8 cellular contexts compared by ENCODE assay signal in the genomic region with DNA sequence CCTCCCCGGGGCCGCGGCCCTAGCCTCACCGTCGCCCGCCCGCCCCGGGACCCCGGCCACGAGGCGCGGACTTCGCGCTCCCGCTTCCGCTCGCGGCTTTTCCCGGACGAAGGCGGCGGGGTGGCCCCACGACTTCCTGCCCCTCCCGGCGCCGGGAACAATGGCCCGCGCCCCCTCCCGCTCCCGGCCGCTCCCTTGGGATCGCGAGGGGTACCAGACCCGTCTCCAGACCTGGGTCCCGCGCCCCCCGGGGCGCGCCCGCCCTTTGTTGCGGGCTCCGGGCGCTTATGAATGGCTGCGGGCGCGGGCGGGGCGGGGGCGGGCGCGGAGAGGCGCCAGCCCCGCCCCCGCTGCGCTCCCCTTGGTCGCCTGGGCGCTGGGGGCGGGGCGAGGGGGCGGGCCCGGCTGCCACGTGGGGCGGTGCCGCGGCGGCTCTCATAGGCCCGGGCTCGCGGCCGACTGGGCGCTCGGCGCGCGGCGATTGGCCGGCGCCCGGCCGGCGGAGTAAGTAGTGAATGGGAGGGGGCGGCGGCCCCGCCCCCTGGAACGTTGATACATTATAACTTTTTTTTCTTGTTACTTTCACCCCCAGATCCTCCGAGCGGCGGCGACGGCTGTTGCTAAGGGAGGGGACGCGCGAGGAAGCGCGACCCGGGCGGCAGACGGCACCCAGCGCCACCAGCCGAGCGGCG. TPM values are rescaled to one million over a fixed set of nuclear protein-coding genes. Genes with fewer than 3 reads are reported as not detected.
DNase-seq lines count a peak whose midpoint lies in the region; ATAC-seq lines count a peak whose summit lies in the region.

No MANE protein-coding gene starts in this region.

- peak overlapping the region in 1 of 2 experiments; percentile 43 for H2BK12ac ChIP-seq in mesenchymal stem cell (ENCODE audit: low read length in 2 of 2)

- H4K8ac ChIP-seq in mesenchymal stem cell (ENCODE audit: low read length), result peak overlapping the region; percentile 82

- H2BK120ac ChIP-seq in mesenchymal stem cell (ENCODE audit: low read depth, low read length), result peak overlapping the region; percentile 99

- H3K9me3 ChIP-seq in effector memory CD4-positive, alpha-beta T cell (ENCODE audit: control insufficient read depth, low read length), result no peaks in the 10 kb centered on the region
- H3K9me3 ChIP-seq in mesenchymal stem cell (ENCODE audit: control insufficient read depth, low read length), result no peaks in the 10 kb centered on the region

- peaks cover 14% of the 10 kb centered on the region for H3K79me1 ChIP-seq in mesenchymal stem cell (replicated peaks; ENCODE audit: low read length, poor library complexity, severe bottlenecking)

- no peak overlapping the region for H3K23ac ChIP-seq in mesenchymal stem cell (ENCODE audit: low read length in 2 of 2)

- peak overlapping the region; percentile 96 for H3K9ac ChIP-seq in mesenchymal stem cell (ENCODE audit: low read length)

- WGBS in mesenchymal stem cell, result under 1% methylated on average over 43 of the region's 102 CpGs

- H3K27me3 ChIP-seq in effector memory CD4-positive, alpha-beta T cell (replicated peaks; ENCODE audit: control insufficient read depth, insufficient read depth, low read length, poor library complexity, severe bottlenecking), result no peaks in the 10 kb centered on the region
- H3K27me3 ChIP-seq in mesenchymal stem cell (ENCODE audit: control insufficient read depth in 1 of 2, insufficient read depth in 1 of 2, low read length in 2 of 2), result no peaks in the 10 kb centered on the region

- H3K4me2 ChIP-seq in mesenchymal stem cell (ENCODE audit: low read length, poor library complexity, severe bottlenecking), result peak overlapping the region; percentile 69

- H2BK15ac ChIP-seq in mesenchymal stem cell (ENCODE audit: low read depth, poor library complexity, severe bottlenecking), result peak overlapping the region; percentile 93

- H3K36me3 ChIP-seq in effector memory CD4-positive, alpha-beta T cell (ENCODE audit: control insufficient read depth, insufficient read depth, low read length), result peaks cover 12% of the 10 kb centered on the region
- H3K36me3 ChIP-seq in mesenchymal stem cell (ENCODE audit: control insufficient read depth in 1 of 2, insufficient read depth in 2 of 2, low read depth in 1 of 2, low read length in 2 of 2), result peaks cover 12 to 58% of the 10 kb centered on the region in 2 experiments

- peaks cover 48% of the 10 kb centered on the region for H3K4me1 ChIP-seq in effector memory CD4-positive, alpha-beta T cell (ENCODE audit: control insufficient read depth, insufficient read depth, low read length, poor library complexity, severe bottlenecking)
- peaks cover 42% of the 10 kb centered on the region for H3K4me1 ChIP-seq in mesenchymal stem cell (ENCODE audit: control insufficient read depth, insufficient read depth, low read depth, low read length)

- peak overlapping the region; percentile 86 to 95 for H3K4ac ChIP-seq in mesenchymal stem cell (ENCODE audit: low read depth in 1 of 2, low read length in 2 of 2)

- peak overlapping the region in 1 of 2 experiments; percentile 57 for H3K14ac ChIP-seq in mesenchymal stem cell (ENCODE audit: low read length in 2 of 2)

- peak; percentile 98 for DNase-seq in CD1c-positive myeloid dendritic cell (ENCODE audit: extremely low spot score)
- DNase-seq in HT-29 (ENCODE audit: low spot score), result peak; percentile 89
- DNase-seq in NK-92 (lab: John Stamatoyannopoulos, UW; ENCODE audit: unreplicated experiment), result peak; percentile 70
- DNase-seq in activated CD8-positive, alpha-beta memory T cell treated with anti-CD3 and anti-CD28 coated beads for 1 hour (ENCODE audit: extremely low read depth in 1 of 2, low read depth in 1 of 2), result peak; percentile 82 to 93
- peak; percentile 89 to 94 (median 91) for DNase-seq in effector memory CD4-positive, alpha-beta T cell
- DNase-seq in mesenchymal stem cell, result peak; percentile 93
- DNase-seq in stimulated activated CD8-positive, alpha-beta memory T cell treated with anti-CD3 and anti-CD28 coated beads, Interleukin-12 subunit alpha, Interleukin-12 subunit beta, amount 100 ng/mL, for 24 hours (ENCODE audit: extremely low read depth), result peak; percentile 83

- H2BK5ac ChIP-seq in mesenchymal stem cell (ENCODE audit: low read depth, low read length, poor library complexity, severe bottlenecking), result peak overlapping the region; percentile 94

- no peak overlapping the region for H2AFZ ChIP-seq in mesenchymal stem cell (ENCODE audit: low read depth, low read length)

- ATAC-seq in GM19463 (IDR thresholded peaks at IDR 0.05; ENCODE audit: unreplicated experiment), result peak; percentile 43

- H4K91ac ChIP-seq in mesenchymal stem cell (ENCODE audit: low read length), result peak overlapping the region; percentile 77

- H3K4me3 ChIP-seq in effector memory CD4-positive, alpha-beta T cell (ENCODE audit: insufficient read depth, low read depth, low read length, poor library complexity, severe bottlenecking), result peak overlapping the region; percentile 96
- H3K4me3 ChIP-seq in mesenchymal stem cell (ENCODE audit: insufficient read depth in 1 of 2, low read depth in 1 of 2, low read length in 2 of 2), result peak overlapping the region; percentile 84 to 92

- H3K18ac ChIP-seq in mesenchymal stem cell (ENCODE audit: low read depth in 1 of 2, low read length in 2 of 2), result peak overlapping the region; percentile 86 to 99

- peak overlapping the region; percentile 90 for H3K27ac ChIP-seq in effector memory CD4-positive, alpha-beta T cell (ENCODE audit: insufficient read depth, low read length, poor library complexity, severe bottlenecking)
- peak overlapping the region; percentile 56 for H3K27ac ChIP-seq in mesenchymal stem cell (ENCODE audit: low read length, poor library complexity, severe bottlenecking)

- H2AK5ac ChIP-seq in mesenchymal stem cell (ENCODE audit: low read length, severe bottlenecking), result no peak overlapping the region

RNA-seq across cellular contexts. Expression of a gene that starts 1.1 kb away (rescaled TPM):
- 32.5 and 38.6 TPM in 2 replicates for total RNA-seq in HT-29 (2014; rRNA removed; shearing (Covaris generic))
- 58.6 TPM for polyA plus RNA-seq in mesenchymal stem cell (2013, experiment 1 of 2)
- 58.0 TPM for polyA plus RNA-seq in mesenchymal stem cell (2013, experiment 2 of 2)

RNA-seq across cellular contexts. Expression of a gene that starts 7.9 kb away (rescaled TPM):
- 142 and 159 TPM in 2 replicates for total RNA-seq in HT-29 (2014; rRNA removed; shearing (Covaris generic))
- polyA plus RNA-seq in mesenchymal stem cell (2013, experiment 1 of 2), result 121 TPM
- 127 TPM for polyA plus RNA-seq in mesenchymal stem cell (2013, experiment 2 of 2)

RNA-seq across cellular contexts. Expression of a gene that starts 11.6 kb away (rescaled TPM):
- 2.4 and 3.9 TPM in 2 replicates for total RNA-seq in HT-29 (2014; rRNA removed; shearing (Covaris generic))
- 8.1 TPM for polyA plus RNA-seq in mesenchymal stem cell (2013, experiment 1 of 2)
- 8.0 TPM for polyA plus RNA-seq in mesenchymal stem cell (2013, experiment 2 of 2)

RNA-seq across cellular contexts. Expression of a gene that starts 19.7 kb away (rescaled TPM):
- total RNA-seq in HT-29 (2014; rRNA removed; shearing (Covaris generic)), result 72.3 and 72.7 TPM in 2 replicates
- polyA plus RNA-seq in mesenchymal stem cell (2013, experiment 1 of 2), result 118 TPM
- 120 TPM for polyA plus RNA-seq in mesenchymal stem cell (2013, experiment 2 of 2)

RNA-seq across cellular contexts. Expression of a gene that starts 25.9 kb away (rescaled TPM):
- total RNA-seq in HT-29 (2014; rRNA removed; shearing (Covaris generic)), result 156 and 183 TPM in 2 replicates
- 60.2 TPM for polyA plus RNA-seq in mesenchymal stem cell (2013, experiment 1 of 2)
- 59.6 TPM for polyA plus RNA-seq in mesenchymal stem cell (2013, experiment 2 of 2)

Comparison
In these comparisons a context has a peak if more than half of its experiments do, and no peak if none do; other contexts are left out.
1. Peak in every context shown above with its lines: DNase-seq, ATAC-seq, H3K4me3 ChIP-seq and H3K27ac ChIP-seq.